8 cellular contexts compared by ENCODE assay signal in genomic region chr1:25618433-25618808, GRCh38. TPM values are rescaled to one million over a fixed set of nuclear protein-coding genes. Genes with fewer than 3 reads are reported as not detected.
DNase-seq lines count a peak whose midpoint lies in the region; ATAC-seq and TF ChIP-seq lines count a peak whose summit lies in the region.

No MANE protein-coding gene starts in this region.

- no peaks in the 10 kb centered on the region for H3K36me3 Mint-ChIP-seq in activated CD4-positive, alpha-beta T cell treated with anti-CD3 and anti-CD28 coated beads for 36 hours (ENCODE audit: low read depth)
- no peaks in the 10 kb centered on the region for H3K36me3 Mint-ChIP-seq in brain
- no peaks in the 10 kb centered on the region for H3K36me3 Mint-ChIP-seq in memory B cell

- DNase-seq in activated CD4-positive, alpha-beta T cell treated with anti-CD3 and anti-CD28 coated beads for 36 hours: no peak
- no peak for DNase-seq in activated CD4-positive, alpha-beta T cell treated with anti-CD3 and anti-CD28 coated beads for 4 hours
- no peak for DNase-seq in memory B cell (ENCODE audit: low spot score in 2 of 2)
- DNase-seq in UCSD-AML1 (lab: John Stamatoyannopoulos, UW; ENCODE audit: unreplicated experiment): no peak

- H3K4me1 Mint-ChIP-seq in activated CD4-positive, alpha-beta T cell treated with anti-CD3 and anti-CD28 coated beads for 36 hours: peaks cover 72% of the 10 kb centered on the region
- H3K4me1 Mint-ChIP-seq in brain (peaks cover 59% of the 10 kb centered on the region), memory B cell (peaks cover 33% of the 10 kb centered on the region)

- H3K27ac Mint-ChIP-seq in activated CD4-positive, alpha-beta T cell treated with anti-CD3 and anti-CD28 coated beads for 36 hours: peak overlapping the region; percentile 58
- H3K27ac Mint-ChIP-seq in brain (peak overlapping the region; percentile 72 to 91 (median 86)), memory B cell (peak overlapping the region; percentile 36)

- H3K27ac ChIP-seq in temporal lobe (ENCODE audit: low read depth, low read length): peak overlapping the region; percentile 29

- ATAC-seq in activated CD4-positive, alpha-beta T cell treated with anti-CD3 and anti-CD28 coated beads for 36 hours: no peak
- ATAC-seq in memory B cell (ENCODE audit: low read depth) (no peak), HG03045 (IDR thresholded peaks at IDR 0.05; ENCODE audit: unreplicated experiment) (no peak), HG02759 (IDR thresholded peaks at IDR 0.05; ENCODE audit: unreplicated experiment) (no peak)

- H3K27me3 Mint-ChIP-seq in activated CD4-positive, alpha-beta T cell treated with anti-CD3 and anti-CD28 coated beads for 36 hours: peaks cover 8% of the 10 kb centered on the region
- H3K27me3 Mint-ChIP-seq in brain (peaks cover 5% of the 10 kb centered on the region), memory B cell (peaks cover 25% of the 10 kb centered on the region)

- peak overlapping the region; percentile 76 for H3K4me3 Mint-ChIP-seq in activated CD4-positive, alpha-beta T cell treated with anti-CD3 and anti-CD28 coated beads for 36 hours
- H3K4me3 Mint-ChIP-seq in brain (peak overlapping the region; percentile 84 to 93 (median 87)), memory B cell (peak overlapping the region; percentile 88)

- CTCF ChIA-PET in activated CD4-positive, alpha-beta T cell treated with anti-CD3 and anti-CD28 coated beads for 36 hours (lab: Charles Lee): interaction anchor here (0.6 to 10.0 kb wide), 32 partner anchors 9 to 200 kb away, joined by 3 to 91 read pairs (median 5); no protein-coding TSS in a partner anchor

- TF ChIP-seq CTCF in brain (conservative IDR thresholded peaks at IDR 0.05): no peak

- H3K9me3 Mint-ChIP-seq in activated CD4-positive, alpha-beta T cell treated with anti-CD3 and anti-CD28 coated beads for 36 hours (ENCODE audit: low read depth): no peaks in the 10 kb centered on the region
- H3K9me3 Mint-ChIP-seq in brain (no peaks in the 10 kb centered on the region), memory B cell (no peaks in the 10 kb centered on the region)

- intact Hi-C loops in activated CD4-positive, alpha-beta T cell treated with anti-CD3 and anti-CD28 coated beads for 36 hours (cut with DNase I, micrococcal nuclease): loop anchor here (1.0 to 5.0 kb wide), 3 partner anchors 24 to 178 kb away; no protein-coding TSS in a partner anchor

- POLR2A ChIA-PET in activated CD4-positive, alpha-beta T cell treated with anti-CD3 and anti-CD28 coated beads for 36 hours (lab: Charles Lee): interaction anchor here (0.8 to 2.5 kb wide), 2 partner anchors 12 to 58 kb away, joined by 3 to 17 read pairs; no protein-coding TSS in a partner anchor

RNA-seq across cellular contexts. Expression of gene MAN1C1, which starts 1.8 kb away (rescaled TPM):
- 10 to 100 TPM in 1 of 2 experiments, 1 to 10 TPM in 1; 10.0 to 10.1 TPM for total RNA-seq in activated CD4-positive, alpha-beta T cell treated with anti-CD3 and anti-CD28 coated beads for 36 hours
- 56.4 TPM for polyA plus RNA-seq in brain (ENCODE audit: insufficient read depth, low read depth, low replicate concordance)
- total RNA-seq in temporal lobe: 6.9 TPM

Comparison
In these comparisons a context has a peak if more than half of its experiments do, and no peak if none do; other contexts are left out.
1. H3K27ac Mint-ChIP-seq: peak in every context shown above with its lines; median percentile 86 in brain; 58 in activated CD4-positive, alpha-beta T cell treated with anti-CD3 and anti-CD28 coated beads for 36 hours; 36 in memory B cell.